ENCODE assay signal across 9 cellular contexts in genomic region chr4:82905205-82905604, GRCh38. TPM values are rescaled to one million over a fixed set of nuclear protein-coding genes. Genes with fewer than 3 reads are reported as not detected.
A peak's percentile ranks its signal among the peaks of the same experiment; 100 is the strongest.
DNase-seq lines count a peak whose midpoint lies in the region; ATAC-seq, FAIRE-seq and TF ChIP-seq lines count a peak whose summit lies in the region.
"Had no signal": no experiment of that assay in that cellular context is flagged by ENCODE, and none has a peak within 500 bp of the region (broad histone marks: within the 10 kb centered on the region; RNA-seq: fewer than 3 reads in every experiment).

No MANE protein-coding gene starts in this region.

- no peak overlapping the region for H3K4me2 ChIP-seq in GM23338

- ATAC-seq in GM21367 (IDR thresholded peaks at IDR 0.05; ENCODE audit: unreplicated experiment) (peak; percentile 51), HG03521 (IDR thresholded peaks at IDR 0.05; ENCODE audit: unreplicated experiment) (peak; percentile 37), GM23338 (no peak), omental fat pad (ENCODE audit: low FRiP score) (no peak)

- peaks cover 27% of the 10 kb centered on the region for H3K79me2 ChIP-seq in GM23338 (replicated peaks; ENCODE audit: insufficient read depth)

- intact Hi-C loops in activated T-helper 2 cell treated with anti-CD3 and anti-CD28 coated beads, Interferon-gamma antibody, Interleukin-2, Interleukin-4, amounts not matched to agents 10 μg/mL and 5 μg/mL and 100 μg/mL, durations not matched to agents 14 hours and 24 hours and 36 hours (cut with micrococcal nuclease): loop anchor here (1.0 to 5.0 kb wide), 6 partner anchors 105 to 647 kb away; partner anchors contain the start of gene LIN54

- no peak for TF ChIP-seq CTCF in GM23338 (conservative IDR thresholded peaks at IDR 0.05; ENCODE audit: low read depth in 2 of 2)
- TF ChIP-seq CTCF in omental fat pad (IDR thresholded peaks at IDR 0.05): no peak

- DNase-seq in ELR (ENCODE audit: low read depth) (peak; percentile 86), GM23338 (ENCODE audit: low spot score) (no peak), frontal cortex (ENCODE audit: low spot score in 2 of 2) (no peak), omental fat pad (ENCODE audit: low spot score) (no peak), HuH-7 (ENCODE audit: low spot score) (no peak)
- peak; percentile 31 for DNase-seq in activated T-helper 2 cell treated with anti-CD3 and anti-CD28 coated beads, Interferon-gamma antibody, Interleukin-2, Interleukin-4, amounts not matched to agents 10 μg/mL and 5 μg/mL and 100 μg/mL, durations not matched to agents 14 hours and 24 hours and 36 hours (ENCODE audit: low spot score)

- no peak for FAIRE-seq in frontal cortex (lab: Jason Lieb, UNC)

- H3K4me1 Mint-ChIP-seq in activated T-helper 2 cell treated with anti-CD3 and anti-CD28 coated beads, Interferon-gamma antibody, Interleukin-2, Interleukin-4, amounts not matched to agents 10 μg/mL and 5 μg/mL and 100 μg/mL, durations not matched to agents 14 hours and 24 hours and 36 hours (ENCODE audit: low read depth): peaks cover 30% of the 10 kb centered on the region
- no peaks in the 10 kb centered on the region for H3K4me1 Mint-ChIP-seq in GM23338

- peaks cover under 1% of the 10 kb centered on the region for H3F3A ChIP-seq in GM23338 (replicated peaks; ENCODE audit: low read depth)

- H3K36me3 ChIP-seq in GM23338 (ENCODE audit: insufficient read depth): peaks cover 32% of the 10 kb centered on the region

- no peak overlapping the region for H3K4me3 ChIP-seq in GM23338
- H3K4me3 ChIP-seq: HAP-1 had no signal

- no peaks in the 10 kb centered on the region for H3K27me3 Mint-ChIP-seq in activated T-helper 2 cell treated with anti-CD3 and anti-CD28 coated beads, Interferon-gamma antibody, Interleukin-2, Interleukin-4, amounts not matched to agents 10 μg/mL and 5 μg/mL and 100 μg/mL, durations not matched to agents 14 hours and 24 hours and 36 hours (ENCODE audit: low read depth)
- H3K27me3 Mint-ChIP-seq in GM23338 (ENCODE audit: insufficient read depth, low read depth, poor library complexity): peaks cover 2% of the 10 kb centered on the region

- no peaks in the 10 kb centered on the region for H3K27me3 ChIP-seq in GM23338 (ENCODE audit: insufficient read depth)

- no peak overlapping the region for H2AFZ ChIP-seq in GM23338

- H3K9me2 ChIP-seq in GM23338 (ENCODE audit: insufficient read depth): no peaks in the 10 kb centered on the region

- peaks cover 15% of the 10 kb centered on the region for H3K36me3 Mint-ChIP-seq in activated T-helper 2 cell treated with anti-CD3 and anti-CD28 coated beads, Interferon-gamma antibody, Interleukin-2, Interleukin-4, amounts not matched to agents 10 μg/mL and 5 μg/mL and 100 μg/mL, durations not matched to agents 14 hours and 24 hours and 36 hours (ENCODE audit: low read depth)
- H3K36me3 Mint-ChIP-seq in GM23338 (ENCODE audit: low read depth): peaks cover 20% of the 10 kb centered on the region; the same call in 2 of the 3 replicates

- no peaks in the 10 kb centered on the region for H3K4me1 ChIP-seq in GM23338 (ENCODE audit: insufficient read depth)

- H3K27ac Mint-ChIP-seq in activated T-helper 2 cell treated with anti-CD3 and anti-CD28 coated beads, Interferon-gamma antibody, Interleukin-2, Interleukin-4, amounts not matched to agents 10 μg/mL and 5 μg/mL and 100 μg/mL, durations not matched to agents 14 hours and 24 hours and 36 hours: peak overlapping the region; percentile 73
- H3K27ac Mint-ChIP-seq in GM23338: no peak overlapping the region

- no peak overlapping the region for H3K27ac ChIP-seq in GM23338 (ENCODE audit: low read depth)

- no peaks in the 10 kb centered on the region for H3K9me3 Mint-ChIP-seq in activated T-helper 2 cell treated with anti-CD3 and anti-CD28 coated beads, Interferon-gamma antibody, Interleukin-2, Interleukin-4, amounts not matched to agents 10 μg/mL and 5 μg/mL and 100 μg/mL, durations not matched to agents 14 hours and 24 hours and 36 hours
- H3K9me3 Mint-ChIP-seq in GM23338: no peaks in the 10 kb centered on the region

- no peak overlapping the region for H3K4me3 Mint-ChIP-seq in activated T-helper 2 cell treated with anti-CD3 and anti-CD28 coated beads, Interferon-gamma antibody, Interleukin-2, Interleukin-4, amounts not matched to agents 10 μg/mL and 5 μg/mL and 100 μg/mL, durations not matched to agents 14 hours and 24 hours and 36 hours (ENCODE audit: low read depth)
- H3K4me3 Mint-ChIP-seq in GM23338: no peak overlapping the region

- no peaks in the 10 kb centered on the region; the same call in 1 of the 2 replicates for H4K20me1 ChIP-seq in GM23338 (replicated peaks; ENCODE audit: insufficient read depth)

TF ChIP-seq in GM23338, 12 proteins besides CTCF, POLR2A, EP300 and RAD21:
- TF ChIP-seq CREB1 (CRISPR knock-in tag; IDR thresholded peaks at IDR 0.05; ENCODE audit: low read depth): no peak

RNA-seq across cellular contexts. Expression of gene THAP9, which starts 4.7 kb away (rescaled TPM):
- total RNA-seq in activated T-helper 2 cell treated with anti-CD3 and anti-CD28 coated beads, Interferon-gamma antibody, Interleukin-2, Interleukin-4, amounts not matched to agents 10 μg/mL and 5 μg/mL and 100 μg/mL, durations not matched to agents 14 hours and 24 hours and 36 hours: 1.8 and 2.6 TPM in 2 replicates
- total RNA-seq in GM23338 (2014; rRNA removed; shearing (Covaris generic)): 22.3 and 24.5 TPM in 2 replicates
- 6.8 and 8.7 TPM in 2 replicates for polyA plus RNA-seq in GM23338 (2016; fragmentation: Nextera tagmentation; extraction: Ambion mirVana)
- total RNA-seq in frontal cortex: 17.5 TPM
- 10 to 100 TPM in 1 of 4 donors, 1 to 10 TPM in 3; 1.8 to 10.2 (median 2.9) TPM for total RNA-seq in omental fat pad

RNA-seq across cellular contexts. Expression of gene SEC31A, which starts 14.3 kb away (rescaled TPM):
- total RNA-seq in activated T-helper 2 cell treated with anti-CD3 and anti-CD28 coated beads, Interferon-gamma antibody, Interleukin-2, Interleukin-4, amounts not matched to agents 10 μg/mL and 5 μg/mL and 100 μg/mL, durations not matched to agents 14 hours and 24 hours and 36 hours: 138 and 142 TPM in 2 replicates
- 98.8 and 110 TPM in 2 replicates for total RNA-seq in GM23338 (2014; rRNA removed; shearing (Covaris generic))
- 88.8 and 91.0 TPM in 2 replicates for polyA plus RNA-seq in GM23338 (2016; fragmentation: Nextera tagmentation; extraction: Ambion mirVana)
- total RNA-seq in frontal cortex (117 TPM), omental fat pad (100 to 1,000 TPM; 175 to 215 (median 183) TPM)

Comparison
In these comparisons a context has a peak if more than half of its experiments do, and no peak if none do; other contexts are left out.
1. DNase-seq: peak in ELR (single experiment) and activated T-helper 2 cell treated with anti-CD3 and anti-CD28 coated beads, Interferon-gamma antibody, Interleukin-2, Interleukin-4, amounts not matched to agents 10 μg/mL and 5 μg/mL and 100 μg/mL, durations not matched to agents 14 hours and 24 hours and 36 hours (single experiment); none in GM23338 (single experiment), frontal cortex (0 of 2), omental fat pad (single experiment) and HuH-7 (single experiment).
2. ATAC-seq: peak in GM21367 (single experiment) and HG03521 (single experiment); none in GM23338 (single experiment) and omental fat pad (single experiment).